19 cellular contexts compared by ENCODE assay signal in genomic region chr4:60981534-60981933, GRCh38.
"Had no signal": no experiment of that assay in that cellular context is flagged by ENCODE, and none has a peak within 500 bp of the region (broad histone marks: within the 10 kb centered on the region; RNA-seq: fewer than 3 reads in every experiment).

No MANE protein-coding gene starts in this region.

- H3K27ac ChIP-seq: hepatocyte, neural progenitor cell, ovary had no signal

- H3K4me3 ChIP-seq: hepatocyte, lung, neural progenitor cell, ovary had no signal

- DNase-seq: effector CD4-positive, alpha-beta T cell; foreskin melanocyte; head of caudate nucleus; kidney; left cardiac atrium; left ventricle myocardium superior; mesenchymal stem cell; midbrain; nucleus accumbens; ovary; right cardiac atrium; small intestine; stimulated activated CD4-positive, alpha-beta T cell treated with anti-CD3 and anti-CD28 coated beads, Interleukin-12 subunit alpha, Interleukin-12 subunit beta, amount 100 ng/mL, for 4 hours; stimulated activated naive CD4-positive, alpha-beta T cell treated with Interleukin-2 at 50 U/mL for 16 hours; trophoblast cell had no signal

- H2AFZ ChIP-seq: hepatocyte, neural progenitor cell had no signal

- H3K36me3 ChIP-seq: neural progenitor cell, ovary had no signal

- H3K9me3 ChIP-seq: ovary had no signal

- H3K27me3 ChIP-seq: hepatocyte, neural progenitor cell, ovary had no signal

- H3K9ac ChIP-seq: neural progenitor cell had no signal

- H3K4me2 ChIP-seq: hepatocyte, neural progenitor cell had no signal

- ATAC-seq: left cardiac atrium; left ventricle myocardium superior; natural killer cell treated with Interleukin-12 subunit alpha and Interleukin-12 subunit beta and Interleukin-15 and Interleukin-18, amount 100 ng/mL, for 72 hours; right cardiac atrium had no signal

- H3K4me1 ChIP-seq: neural progenitor cell had no signal

- H3K79me2 ChIP-seq: hepatocyte had no signal
